In the genomic region with DNA sequence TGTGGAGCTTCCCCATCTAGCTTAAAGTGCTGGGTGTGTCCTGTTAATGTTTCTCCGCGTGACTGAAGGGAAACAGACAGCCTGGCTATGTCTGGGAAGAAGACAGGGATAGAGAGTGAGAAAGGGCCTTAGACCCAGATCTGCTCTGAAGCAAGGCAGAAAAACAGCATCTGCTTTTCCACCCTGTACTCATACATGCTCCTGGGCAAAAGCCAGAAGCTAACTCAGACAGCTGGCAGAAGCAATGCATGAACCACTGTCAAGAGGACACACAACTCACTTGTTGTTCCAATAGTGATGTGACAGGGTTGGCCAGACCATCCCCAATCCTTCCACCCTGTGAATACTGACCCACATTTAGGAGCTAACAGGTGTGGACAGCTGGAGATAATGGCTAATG, we compare ENCODE assay signal across 17 cellular contexts.
DNase-seq lines count a peak whose midpoint lies in the region; ATAC-seq and TF ChIP-seq lines count a peak whose summit lies in the region.
"Had no signal": no experiment of that assay in that cellular context is flagged by ENCODE, and none has a peak within 500 bp of the region (broad histone marks: within the 10 kb centered on the region; RNA-seq: fewer than 3 reads in every experiment).

No MANE protein-coding gene starts in this region.

- H3K9me3 ChIP-seq in heart left ventricle (no peaks in the 10 kb centered on the region), trophoblast cell (ENCODE audit: insufficient read depth, low read depth, low read length) (no peaks in the 10 kb centered on the region), uterus (no peaks in the 10 kb centered on the region)
- H3K9me3 ChIP-seq: colonic mucosa, SJCRH30 had no signal

- peaks cover 97% of the 10 kb centered on the region for H3K4me1 Mint-ChIP-seq in brain
- H3K4me1 Mint-ChIP-seq: CD4-positive, alpha-beta memory T cell had no signal

- peaks cover 6% of the 10 kb centered on the region for H3K79me2 ChIP-seq in trophoblast cell (ENCODE audit: control insufficient read depth, insufficient read depth, low read length, poor library complexity)

- H3K9me3 Mint-ChIP-seq in brain = peaks cover 0 to 4% (median 0%) of the 10 kb centered on the region in 5 experiments
- H3K9me3 Mint-ChIP-seq: activated CD4-positive, alpha-beta memory T cell treated with anti-CD3 and anti-CD28 coated beads for 36 hours; activated T-cell treated with anti-CD3 and anti-CD28 coated beads, Interleukin-2, amount 50 U/mL, for 72 hours had no signal

- peaks cover 7% of the 10 kb centered on the region for H3K27me3 Mint-ChIP-seq in brain

- H3K4me1 ChIP-seq in heart left ventricle = peaks cover 0 to 63% (median 7%) of the 10 kb centered on the region in 12 donors
- peaks cover 14 to 20% of the 10 kb centered on the region in 2 experiments for H3K4me1 ChIP-seq in trophoblast cell (ENCODE audit: control insufficient read depth in 1 of 2, insufficient read depth in 2 of 2, low read length in 2 of 2)
- peaks cover 0 to 4% of the 10 kb centered on the region in 2 donors for H3K4me1 ChIP-seq in uterus
- H3K4me1 ChIP-seq: colonic mucosa, SJCRH30 had no signal

- H2AFZ ChIP-seq in trophoblast cell (ENCODE audit: insufficient read depth, low read length, poor library complexity) = no peak overlapping the region

- TF ChIP-seq POLR2A in heart left ventricle (IDR thresholded peaks at IDR 0.05) (no peak), uterus (IDR thresholded peaks at IDR 0.05) (no peak)

- no peak overlapping the region for H4K91ac ChIP-seq in trophoblast cell (ENCODE audit: low read depth, low read length)

- H3K4me3 Mint-ChIP-seq in brain = peak overlapping the region in 3 of 5 experiments; percentile 51 to 77 (median 59)
- H3K4me3 Mint-ChIP-seq: activated CD4-positive, alpha-beta memory T cell treated with anti-CD3 and anti-CD28 coated beads for 36 hours; activated T-cell treated with anti-CD3 and anti-CD28 coated beads, Interleukin-2, amount 50 U/mL, for 72 hours; CD4-positive, alpha-beta memory T cell had no signal

- H3K4me3 ChIP-seq in heart left ventricle (no peak overlapping the region), trophoblast cell (ENCODE audit: low read depth, low read length) (no peak overlapping the region), uterus (no peak overlapping the region)
- H3K4me3 ChIP-seq: colonic mucosa, SJCRH30 had no signal

- H3K4ac ChIP-seq in trophoblast cell (ENCODE audit: low read depth, low read length) = no peak overlapping the region

- H3K14ac ChIP-seq in trophoblast cell (ENCODE audit: low read length) = no peak overlapping the region

- no peak overlapping the region for H3K18ac ChIP-seq in trophoblast cell (ENCODE audit: low read length)

- peak overlapping the region in 10 of 12 donors; percentile 3 to 89 (median 56) for H3K27ac ChIP-seq in heart left ventricle
- peak overlapping the region; percentile 32 for H3K27ac ChIP-seq in trophoblast cell (ENCODE audit: low read depth, low read length)
- H3K27ac ChIP-seq in uterus = peak overlapping the region; percentile 58 to 97
- H3K27ac ChIP-seq: colonic mucosa, SJCRH30 had no signal

- H3K9ac ChIP-seq in trophoblast cell (ENCODE audit: low read length) = no peak overlapping the region

- no peak overlapping the region for H2BK5ac ChIP-seq in trophoblast cell (ENCODE audit: low read depth, low read length, poor library complexity)

- peak; percentile 78 to 91 (median 90) for ATAC-seq in heart left ventricle
- no peak for ATAC-seq in left lobe of liver
- ATAC-seq in HG03108 (IDR thresholded peaks at IDR 0.05; ENCODE audit: unreplicated experiment) = no peak
- ATAC-seq: activated T-cell treated with anti-CD3 and anti-CD28 coated beads, Interleukin-2, amount 50 U/mL, for 72 hours had no signal

- DNase-seq in heart left ventricle (peak in 3 of 5 donors; percentile 23 to 60 (median 53)), trophoblast cell (no peak), uterus (no peak), left lobe of liver (ENCODE audit: low spot score) (no peak), NCI-H82 treated with DMSO at 0.1 percent for 48 hours (lab: John Stamatoyannopoulos, UW; ENCODE audit: unreplicated experiment) (no peak)
- DNase-seq: activated CD4-positive, alpha-beta memory T cell treated with anti-CD3 and anti-CD28 coated beads for 36 hours; activated T-cell treated with anti-CD3 and anti-CD28 coated beads, Interleukin-2, amount 50 U/mL, for 72 hours; CD4-positive, alpha-beta memory T cell; colonic mucosa; EL; mesenchymal stem cell; NCI-H2029 treated with DMSO at 0.1 percent for 48 hours; NCI-H82; SJCRH30; T1000 had no signal

- no peak overlapping the region for H3K4me2 ChIP-seq in trophoblast cell (ENCODE audit: low read length)

- no peak overlapping the region for H3K23ac ChIP-seq in trophoblast cell (ENCODE audit: low read length)

- H4K8ac ChIP-seq in trophoblast cell (ENCODE audit: low read depth, low read length) = no peak overlapping the region

- H3K79me1 ChIP-seq in trophoblast cell (ENCODE audit: low read length) = peaks cover 3% of the 10 kb centered on the region

- H3K27me3 ChIP-seq in heart left ventricle (peaks cover 0 to 1% (median 0%) of the 10 kb centered on the region in 9 donors), trophoblast cell (ENCODE audit: insufficient read depth, low read length) (no peaks in the 10 kb centered on the region), uterus (no peaks in the 10 kb centered on the region)
- H3K27me3 ChIP-seq: SJCRH30 had no signal

- H3K36me3 Mint-ChIP-seq in brain = peaks cover 58% of the 10 kb centered on the region
- H3K36me3 Mint-ChIP-seq: activated CD4-positive, alpha-beta memory T cell treated with anti-CD3 and anti-CD28 coated beads for 36 hours; CD4-positive, alpha-beta memory T cell had no signal

- intact Hi-C loops in heart left ventricle (cut with DNase I) = loop anchor here in 2 of 10 donors (5.0 to 10.0 kb wide), 2 partner anchors 39 to 222 kb away; no protein-coding TSS in a partner anchor
- intact Hi-C loops in uterus (cut with DNase I; ENCODE audit: low total_unique reads) = no loop called here

- no peak overlapping the region for H2BK12ac ChIP-seq in trophoblast cell (ENCODE audit: low read length)

- no peak overlapping the region for H4K12ac ChIP-seq in trophoblast cell (ENCODE audit: low read depth, low read length)

- 38 to 55% (median 47%) methylated on average over 2 of the region's 2 CpGs for WGBS in heart left ventricle, 4 donors
- no CpG with 5 or more reads among the region's 2 CpGs for WGBS in trophoblast cell (ENCODE audit: extremely low coverage, insufficient coverage, insufficient read length)

- H3K27ac Mint-ChIP-seq in brain = peak overlapping the region in 4 of 5 experiments; percentile 74 to 95 (median 92)
- H3K27ac Mint-ChIP-seq: activated CD4-positive, alpha-beta memory T cell treated with anti-CD3 and anti-CD28 coated beads for 36 hours; activated T-cell treated with anti-CD3 and anti-CD28 coated beads, Interleukin-2, amount 50 U/mL, for 72 hours; CD4-positive, alpha-beta memory T cell had no signal

- H2BK120ac ChIP-seq in trophoblast cell (ENCODE audit: insufficient read depth, low read length, poor library complexity) = no peak overlapping the region

- H2AK5ac ChIP-seq in trophoblast cell (ENCODE audit: low read length) = no peak overlapping the region

- no peak for TF ChIP-seq CTCF in brain (conservative IDR thresholded peaks at IDR 0.05)
- no peak for TF ChIP-seq CTCF in heart left ventricle (IDR thresholded peaks at IDR 0.05)
- no peak for TF ChIP-seq CTCF in uterus (IDR thresholded peaks at IDR 0.05)

- H3K36me3 ChIP-seq in heart left ventricle = no peaks in the 10 kb centered on the region
- peaks cover 3 to 7% of the 10 kb centered on the region in 2 experiments for H3K36me3 ChIP-seq in trophoblast cell (ENCODE audit: control insufficient read depth in 1 of 2, insufficient read depth in 2 of 2, low read length in 2 of 2)
- no peaks in the 10 kb centered on the region for H3K36me3 ChIP-seq in uterus
- H3K36me3 ChIP-seq: colonic mucosa had no signal

Comparison
In these comparisons a context has a peak if more than half of its experiments do, and no peak if none do; other contexts are left out.
1. ATAC-seq: peak in heart left ventricle (4 of 4); none in left lobe of liver (single experiment) and HG03108 (single experiment).
2. DNase-seq: peak in heart left ventricle (3 of 5); none in trophoblast cell (0 of 2), uterus (0 of 2), left lobe of liver (single experiment) and NCI-H82 treated with DMSO at 0.1 percent for 48 hours (single experiment).
3. Peak in every context shown above with its lines, with median percentiles within 50 percentile points of each other: H3K27ac ChIP-seq.